19 cellular contexts compared by ENCODE assay signal in the genomic region with DNA sequence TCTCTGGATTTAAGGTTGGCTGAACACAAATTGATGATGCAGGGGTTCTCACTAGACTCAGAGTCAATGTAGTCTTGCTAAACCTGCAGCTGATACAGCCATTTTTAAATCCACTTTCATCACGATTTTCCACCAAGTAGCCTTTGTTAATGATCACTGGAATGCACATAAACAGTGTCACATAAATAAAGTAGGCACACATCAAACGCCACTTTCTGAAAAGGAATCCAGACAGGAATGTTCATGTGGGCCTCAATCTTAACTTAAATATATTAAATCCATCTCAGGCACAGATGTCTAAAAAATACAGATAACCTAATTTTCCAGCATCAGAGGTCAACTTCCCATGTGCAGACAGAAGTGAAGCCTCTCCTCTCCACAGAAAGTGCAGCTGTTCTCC. TPM values are rescaled to one million over a fixed set of nuclear protein-coding genes. Genes with fewer than 3 reads are reported as not detected.
"Had no signal": no experiment of that assay in that cellular context is flagged by ENCODE, and none has a peak within 500 bp of the region (broad histone marks: within the 10 kb centered on the region; RNA-seq: fewer than 3 reads in every experiment).

No MANE protein-coding gene starts in this region.

- H3K4me1 Mint-ChIP-seq: central memory CD8-positive, alpha-beta T cell; naive B cell had no signal

- H3K27ac Mint-ChIP-seq: activated CD8-positive, alpha-beta T cell treated with anti-CD3 and anti-CD28 coated beads, Interleukin-2, amount 10 ng/mL, durations not matched to agents 7 days and 5 days; activated T-cell treated with anti-CD3 and anti-CD28 coated beads, Interleukin-2, amount 50 U/mL, for 24 hours; activated T-helper 2 cell treated with anti-CD3 and anti-CD28 coated beads, Interferon-gamma antibody, Interleukin-2, Interleukin-4, amounts not matched to agents 10 μg/mL and 5 μg/mL and 100 μg/mL, durations not matched to agents 14 hours and 24 hours and 36 hours; naive B cell; stimulated activated naive CD8-positive, alpha-beta T cell treated with anti-CD3 and anti-CD28 coated beads, Interleukin-15, Interleukin-2, amounts not matched to agents 100 ng/mL and 50 ng/mL, for 24 hours had no signal

- H3K36me3 Mint-ChIP-seq: naive B cell had no signal

- H3K9me3 ChIP-seq: colonic mucosa, mucosa of descending colon, ovary, suprapubic skin, transverse colon had no signal

- H3K4me3 Mint-ChIP-seq: activated CD8-positive, alpha-beta T cell treated with anti-CD3 and anti-CD28 coated beads, Interleukin-2, amount 10 ng/mL, durations not matched to agents 7 days and 5 days; activated T-cell treated with anti-CD3 and anti-CD28 coated beads, Interleukin-2, amount 50 U/mL, for 24 hours; central memory CD8-positive, alpha-beta T cell; naive B cell; stimulated activated naive CD8-positive, alpha-beta T cell treated with anti-CD3 and anti-CD28 coated beads, Interleukin-15, Interleukin-2, amounts not matched to agents 100 ng/mL and 50 ng/mL, for 24 hours had no signal

- H3K27me3 ChIP-seq: brain microvascular endothelial cell, colonic mucosa, ovary, suprapubic skin, transverse colon had no signal

- H3K27me3 Mint-ChIP-seq: central memory CD8-positive, alpha-beta T cell; naive B cell had no signal

- H3K4me1 ChIP-seq: colonic mucosa, suprapubic skin, transverse colon had no signal

- H3K27ac ChIP-seq: brain microvascular endothelial cell, colonic mucosa, ovary, suprapubic skin, transverse colon had no signal

- DNase-seq: activated CD4-positive, alpha-beta T cell treated with anti-CD3 and anti-CD28 coated beads for 4 hours; activated CD8-positive, alpha-beta T cell treated with anti-CD3 and anti-CD28 coated beads, Interleukin-2, amount 10 ng/mL, durations not matched to agents 7 days and 5 days; activated naive CD4-positive, alpha-beta T cell treated with Interleukin-2 at 50 U/mL for 16 hours; activated T-cell treated with anti-CD3 and anti-CD28 coated beads, Interleukin-2, amount 50 U/mL, for 24 hours; brain microvascular endothelial cell; colonic mucosa; erythroblast; kidney; left ventricle myocardium superior; mucosa of descending colon; naive B cell; ovary; stimulated activated CD4-positive, alpha-beta T cell treated with anti-CD3 and anti-CD28 coated beads, Interleukin-2, amount 100 ng/mL, for 24 hours; T-helper 2 cell; transverse colon had no signal

- H3K4me3 ChIP-seq: colonic mucosa, mucosa of descending colon, ovary, suprapubic skin, transverse colon had no signal

- H3K36me3 ChIP-seq: brain microvascular endothelial cell, colonic mucosa, ovary, suprapubic skin, transverse colon had no signal

- H3K9me3 Mint-ChIP-seq: activated T-helper 2 cell treated with anti-CD3 and anti-CD28 coated beads, Interferon-gamma antibody, Interleukin-2, Interleukin-4, amounts not matched to agents 10 μg/mL and 5 μg/mL and 100 μg/mL, durations not matched to agents 14 hours and 24 hours and 36 hours had no signal

RNA-seq across cellular contexts. Expression of a gene that starts 58.3 kb away (rescaled TPM):
- total RNA-seq: activated CD8-positive, alpha-beta T cell treated with anti-CD3 and anti-CD28 coated beads, Interleukin-2, amount 10 ng/mL, durations not matched to agents 7 days and 5 days; activated T-helper 2 cell treated with anti-CD3 and anti-CD28 coated beads, Interferon-gamma antibody, Interleukin-2, Interleukin-4, amounts not matched to agents 10 μg/mL and 5 μg/mL and 100 μg/mL, durations not matched to agents 14 hours and 24 hours and 36 hours had no signal
